In genomic region chr4:27068151-27068862, GRCh38 we compare ENCODE assay signal across 27 cellular contexts.
DNase-seq lines count a peak whose midpoint lies in the region; ATAC-seq and TF ChIP-seq lines count a peak whose summit lies in the region.
"Had no signal": no experiment of that assay in that cellular context is flagged by ENCODE, and none has a peak within 500 bp of the region (broad histone marks: within the 10 kb centered on the region; RNA-seq: fewer than 3 reads in every experiment).

No MANE protein-coding gene starts in this region.

- no peak for TF ChIP-seq POLR2A in sigmoid colon (IDR thresholded peaks at IDR 0.05)

- H3K79me2 ChIP-seq in GM23338 (replicated peaks; ENCODE audit: insufficient read depth): no peaks in the 10 kb centered on the region
- H3K79me2 ChIP-seq in neural progenitor cell (ENCODE audit: low read depth): no peaks in the 10 kb centered on the region

- H3K27ac ChIP-seq in GM23338 (ENCODE audit: low read depth): no peak overlapping the region
- no peak overlapping the region for H3K27ac ChIP-seq in colonic mucosa
- no peak overlapping the region for H3K27ac ChIP-seq in neural progenitor cell
- no peak overlapping the region for H3K27ac ChIP-seq in sigmoid colon
- H3K27ac ChIP-seq: esophagus squamous epithelium, heart right ventricle, ovary, skin epidermis had no signal

- peaks cover 4% of the 10 kb centered on the region; the same call in 2 of the 3 replicates for H3K9me3 Mint-ChIP-seq in GM23338
- no peaks in the 10 kb centered on the region for H3K9me3 Mint-ChIP-seq in neural progenitor cell
- H3K9me3 Mint-ChIP-seq: activated naive CD8-positive, alpha-beta T cell treated with anti-CD3 and anti-CD28 coated beads, Interleukin-2, amount 50 U/mL, for 24 hours had no signal

- no peak overlapping the region for H3K4me2 ChIP-seq in GM23338
- no peak overlapping the region for H3K4me2 ChIP-seq in neural progenitor cell

- H4K20me1 ChIP-seq in GM23338 (replicated peaks; ENCODE audit: insufficient read depth) (no peaks in the 10 kb centered on the region), neural progenitor cell (ENCODE audit: low read depth) (no peaks in the 10 kb centered on the region)

- ATAC-seq in GM23338: no peak
- no peak for ATAC-seq in GM19397 (IDR thresholded peaks at IDR 0.05; ENCODE audit: unreplicated experiment)
- ATAC-seq: activated naive CD8-positive, alpha-beta T cell treated with anti-CD3 and anti-CD28 coated beads, Interleukin-2, amount 50 U/mL, for 24 hours; heart right ventricle had no signal

- H3K27me3 Mint-ChIP-seq in GM23338 (ENCODE audit: insufficient read depth, low read depth, poor library complexity): peaks cover 8% of the 10 kb centered on the region
- peaks cover 6% of the 10 kb centered on the region for H3K27me3 Mint-ChIP-seq in neural progenitor cell (ENCODE audit: insufficient read depth, low read depth)

- no peak for TF ChIP-seq CTCF in GM23338 (conservative IDR thresholded peaks at IDR 0.05; ENCODE audit: low read depth in 2 of 2)
- TF ChIP-seq CTCF in colonic mucosa (IDR thresholded peaks at IDR 0.05): no peak
- no peak for TF ChIP-seq CTCF in neural progenitor cell (IDR thresholded peaks at IDR 0.05)
- TF ChIP-seq CTCF in sigmoid colon (IDR thresholded peaks at IDR 0.05): no peak

- intact Hi-C loops in colonic mucosa (cut with DNase I): no loop called here
- intact Hi-C loops in sigmoid colon (cut with DNase I): no loop called here

- H3K4me3 Mint-ChIP-seq in GM23338: no peak overlapping the region
- H3K4me3 Mint-ChIP-seq in neural progenitor cell: no peak overlapping the region
- H3K4me3 Mint-ChIP-seq: activated naive CD8-positive, alpha-beta T cell treated with anti-CD3 and anti-CD28 coated beads, Interleukin-2, amount 50 U/mL, for 24 hours; B cell; nephron had no signal

- H2AFZ ChIP-seq in GM23338 (0 out of 2 replicates have a peak overlapping the region, but pooled peaks have one; percentile 10), neural progenitor cell (replicated peaks) (no peak overlapping the region)

- 70 to 74% methylated on average over 14 of the region's 14 CpGs for WGBS in sigmoid colon, 2 donors

- no peaks in the 10 kb centered on the region for H3K4me1 Mint-ChIP-seq in GM23338
- H3K4me1 Mint-ChIP-seq in neural progenitor cell: peaks cover 10% of the 10 kb centered on the region
- H3K4me1 Mint-ChIP-seq: activated naive CD8-positive, alpha-beta T cell treated with anti-CD3 and anti-CD28 coated beads, Interleukin-2, amount 50 U/mL, for 24 hours; B cell; nephron had no signal

- peaks cover 3% of the 10 kb centered on the region; the same call in 1 of the 3 replicates for H3K36me3 Mint-ChIP-seq in GM23338 (ENCODE audit: low read depth)
- H3K36me3 Mint-ChIP-seq in neural progenitor cell: no peaks in the 10 kb centered on the region

- H3K9me2 ChIP-seq in GM23338 (ENCODE audit: insufficient read depth): peaks cover 4% of the 10 kb centered on the region; the same call in 1 of the 2 replicates

- peak; percentile 40 to 66 for DNase-seq in AML-193 (lab: John Stamatoyannopoulos, UW)
- no peak for DNase-seq in GM23338 (ENCODE audit: low spot score)
- peak; percentile 14 for DNase-seq in colonic mucosa
- DNase-seq in neural progenitor cell (ENCODE audit: low spot score): no peak
- no peak for DNase-seq in epidermal melanocyte (ENCODE audit: insufficient read length, low spot score)
- no peak for DNase-seq in sigmoid colon
- DNase-seq: activated naive CD8-positive, alpha-beta T cell treated with anti-CD3 and anti-CD28 coated beads, Interleukin-2, amount 50 U/mL, for 24 hours; activated T-cell treated with anti-CD3 and anti-CD28 coated beads, Interleukin-2, amount 50 U/mL, for 48 hours; caudate nucleus; cortex of kidney; DMS79; esophagus squamous epithelium; foreskin melanocyte; heart right ventricle; kidney; NCI-H1105; NCI-H187 treated with DMSO at 0.1 percent for 48 hours; NCI-H2171; NCI-H510A; ovary; RPMI8226; stimulated activated naive CD4-positive, alpha-beta T cell had no signal

- H3K9me3 ChIP-seq in colonic mucosa (no peaks in the 10 kb centered on the region), neural progenitor cell (ENCODE audit: low read depth) (no peaks in the 10 kb centered on the region), sigmoid colon (peaks cover 0 to 3% (median 0%) of the 10 kb centered on the region in 4 donors)
- H3K9me3 ChIP-seq: esophagus squamous epithelium, ovary had no signal

- H3K4me3 ChIP-seq in GM23338 (no peak overlapping the region), colonic mucosa (no peak overlapping the region), neural progenitor cell (no peak overlapping the region), sigmoid colon (no peak overlapping the region)
- H3K4me3 ChIP-seq: esophagus squamous epithelium, heart right ventricle, lung, ovary, skin epidermis had no signal

- TF ChIP-seq EP300 in sigmoid colon (IDR thresholded peaks at IDR 0.05): no peak

- H3K27me3 ChIP-seq in GM23338 (ENCODE audit: insufficient read depth): no peaks in the 10 kb centered on the region
- no peaks in the 10 kb centered on the region for H3K27me3 ChIP-seq in colonic mucosa
- H3K27me3 ChIP-seq in neural progenitor cell: no peaks in the 10 kb centered on the region
- H3K27me3 ChIP-seq in sigmoid colon: no peaks in the 10 kb centered on the region
- H3K27me3 ChIP-seq: heart right ventricle, ovary had no signal

- H3K27ac Mint-ChIP-seq in GM23338: no peak overlapping the region
- H3K27ac Mint-ChIP-seq in neural progenitor cell: peak overlapping the region; percentile 50
- H3K27ac Mint-ChIP-seq: activated naive CD8-positive, alpha-beta T cell treated with anti-CD3 and anti-CD28 coated beads, Interleukin-2, amount 50 U/mL, for 24 hours; B cell; nephron had no signal

- H3K4me1 ChIP-seq in GM23338 (ENCODE audit: insufficient read depth): no peaks in the 10 kb centered on the region
- no peaks in the 10 kb centered on the region for H3K4me1 ChIP-seq in colonic mucosa
- H3K4me1 ChIP-seq in neural progenitor cell: no peaks in the 10 kb centered on the region
- H3K4me1 ChIP-seq in sigmoid colon: no peaks in the 10 kb centered on the region

- H3K36me3 ChIP-seq in GM23338 (ENCODE audit: insufficient read depth): no peaks in the 10 kb centered on the region
- no peaks in the 10 kb centered on the region for H3K36me3 ChIP-seq in colonic mucosa
- H3K36me3 ChIP-seq in neural progenitor cell: no peaks in the 10 kb centered on the region
- no peaks in the 10 kb centered on the region for H3K36me3 ChIP-seq in sigmoid colon
- H3K36me3 ChIP-seq: esophagus squamous epithelium, heart right ventricle, ovary had no signal

- H3K9ac ChIP-seq in colonic mucosa (ENCODE audit: low read depth in 2 of 2, low read length in 2 of 2): no peak overlapping the region
- H3K9ac ChIP-seq in neural progenitor cell: no peak overlapping the region

- H3F3A ChIP-seq in GM23338 (replicated peaks; ENCODE audit: low read depth) (no peaks in the 10 kb centered on the region), neural progenitor cell (ENCODE audit: low read depth) (no peaks in the 10 kb centered on the region)

TF ChIP-seq in GM23338, 12 proteins besides CTCF, POLR2A, EP300 and RAD21 (continues in another document):
- no peak for TF ChIP-seq STAT1 (IDR thresholded peaks at IDR 0.05; ENCODE audit: unreplicated experiment)
- TF ChIP-seq REST (IDR thresholded peaks at IDR 0.05; ENCODE audit: unreplicated experiment): no peak
- no peak for TF ChIP-seq NANOG (IDR thresholded peaks at IDR 0.05; ENCODE audit: borderline replicate concordance)

Comparison
In these comparisons a context has a peak if more than half of its experiments do, and no peak if none do; other contexts are left out.
1. DNase-seq: peak in AML-193 (2 of 2) and colonic mucosa (single experiment); none in GM23338 (single experiment), neural progenitor cell (single experiment), epidermal melanocyte (single experiment) and sigmoid colon (single experiment).